23 cellular contexts compared by ENCODE assay signal in genomic region chr2:65213035-65213434, GRCh38. TPM values are rescaled to one million over a fixed set of nuclear protein-coding genes. Genes with fewer than 3 reads are reported as not detected.
DNase-seq lines count a peak whose midpoint lies in the region; ATAC-seq and TF ChIP-seq lines count a peak whose summit lies in the region.
"Had no signal": no experiment of that assay in that cellular context is flagged by ENCODE, and none has a peak within 500 bp of the region (broad histone marks: within the 10 kb centered on the region; RNA-seq: fewer than 3 reads in every experiment).

No MANE protein-coding gene starts in this region.

- H3K27ac ChIP-seq in transverse colon = peak overlapping the region in 3 of 4 donors; percentile 48 to 53 (median 49)
- no peak overlapping the region for H3K27ac ChIP-seq in osteoblast (ENCODE audit: low read depth, low read length)
- H3K27ac ChIP-seq: 22Rv1; A549; BLaER1 treated with 17β-estradiol and CSF1 and Interleukin-3, amounts not matched to agents 10 nM and 100 nM; C4-2B had no signal

- DNase-seq in NCI-H82 (lab: John Stamatoyannopoulos, UW) (peak; percentile 18), NCI-H82 treated with DMSO at 0.1 percent for 48 hours (lab: John Stamatoyannopoulos, UW; ENCODE audit: unreplicated experiment) (no peak), mucosa of descending colon (peak in 1 of 3 donors; percentile 55), transverse colon (no peak), osteoblast (ENCODE audit: insufficient read length, low spot score, missing footprints) (no peak), DMS 273 (lab: John Stamatoyannopoulos, UW; ENCODE audit: unreplicated experiment) (no peak)
- DNase-seq: AML-193; Caco-2; Calu3; CD4-positive, alpha-beta T cell; CD8-positive, alpha-beta T cell; DMS 273 treated with DMSO at 0.1 percent for 48 hours; DMS153; DMS53; DMS79; DND-41; EL; GDM1 had no signal

- intact Hi-C loops in mucosa of descending colon (cut with DNase I, micrococcal nuclease) = no loop called here
- intact Hi-C loops in transverse colon (cut with DNase I; ENCODE audit: low total_unique reads) = no loop called here

- H3K9me3 ChIP-seq in mucosa of descending colon = no peaks in the 10 kb centered on the region
- no peaks in the 10 kb centered on the region for H3K9me3 ChIP-seq in transverse colon
- H3K9me3 ChIP-seq in osteoblast (ENCODE audit: low read depth, low read length) = no peaks in the 10 kb centered on the region
- H3K9me3 ChIP-seq: A549; BLaER1 treated with 17β-estradiol and CSF1 and Interleukin-3, amounts not matched to agents 10 nM and 100 nM; Caco-2 had no signal

- no peaks in the 10 kb centered on the region for H4K20me1 ChIP-seq in osteoblast (ENCODE audit: insufficient read depth, low read length)
- H4K20me1 ChIP-seq: BLaER1 treated with 17β-estradiol and CSF1 and Interleukin-3, amounts not matched to agents 10 nM and 100 nM had no signal

- in situ Hi-C loops in transverse colon (cut with MboI; ENCODE audit: low pct_ligation_motif_present in 1 of 4, low pct_unique_long_range_greater_than_20kb in 1 of 4, low sequenced_read_pairs in 3 of 4) = no loop called here

- no peak for TF ChIP-seq EP300 in transverse colon (IDR thresholded peaks at IDR 0.05; ENCODE audit: low read depth)

- H3K4me1 ChIP-seq in mucosa of descending colon (ENCODE audit: low read depth) (no peaks in the 10 kb centered on the region), transverse colon (peaks cover 0 to 13% (median 7%) of the 10 kb centered on the region in 4 donors), osteoblast (ENCODE audit: insufficient read depth, low read length) (no peaks in the 10 kb centered on the region)
- H3K4me1 ChIP-seq: A549, Caco-2 had no signal

- 65 to 84% methylated on average over 9 of the region's 9 CpGs for WGBS in transverse colon (ENCODE audit: low coverage in 1 of 2), 2 donors

- no peak overlapping the region for H3K4me3 ChIP-seq in mucosa of descending colon
- H3K4me3 ChIP-seq in transverse colon = no peak overlapping the region
- no peak overlapping the region for H3K4me3 ChIP-seq in osteoblast (ENCODE audit: insufficient read depth, low read length)
- H3K4me3 ChIP-seq: A549; BLaER1 treated with 17β-estradiol and CSF1 and Interleukin-3, amounts not matched to agents 10 nM and 100 nM; GM12878 had no signal

- H2AFZ ChIP-seq in osteoblast (ENCODE audit: low read length) = no peak overlapping the region

- ATAC-seq in mucosa of descending colon = peak; percentile 60
- ATAC-seq: A549; CD8-positive, alpha-beta T cell; GM12878 had no signal

- TF ChIP-seq POLR2A in transverse colon (IDR thresholded peaks at IDR 0.05) = no peak

- H3K36me3 ChIP-seq in mucosa of descending colon (ENCODE audit: low read depth) (no peaks in the 10 kb centered on the region), transverse colon (no peaks in the 10 kb centered on the region), osteoblast (ENCODE audit: insufficient read depth, low read length) (no peaks in the 10 kb centered on the region)
- H3K36me3 ChIP-seq: BLaER1 treated with 17β-estradiol and CSF1 and Interleukin-3, amounts not matched to agents 10 nM and 100 nM had no signal

- H3K27me3 ChIP-seq in transverse colon (no peaks in the 10 kb centered on the region), osteoblast (ENCODE audit: insufficient read depth, low read length) (no peaks in the 10 kb centered on the region)
- H3K27me3 ChIP-seq: BLaER1 treated with 17β-estradiol and CSF1 and Interleukin-3, amounts not matched to agents 10 nM and 100 nM had no signal

- H3K79me2 ChIP-seq in osteoblast (ENCODE audit: insufficient read depth, low read length) = no peaks in the 10 kb centered on the region

- no peak for TF ChIP-seq CTCF in mucosa of descending colon (IDR thresholded peaks at IDR 0.05)
- TF ChIP-seq CTCF in transverse colon (IDR thresholded peaks at IDR 0.05) = no peak
- TF ChIP-seq CTCF in osteoblast (IDR thresholded peaks at IDR 0.05; ENCODE audit: extremely low read depth, low read depth, low read length) = no peak

- H3K4me2 ChIP-seq in osteoblast (ENCODE audit: insufficient read depth, low read length) = no peak overlapping the region
- H3K4me2 ChIP-seq: A549; BLaER1 treated with 17β-estradiol and CSF1 and Interleukin-3, amounts not matched to agents 10 nM and 100 nM had no signal

RNA-seq across cellular contexts. Expression of gene ACTR2, which starts 14.6 kb away (rescaled TPM):
- 100 to 1,000 TPM; 235 to 273 (median 268) TPM for total RNA-seq in mucosa of descending colon
- 100 to 1,000 TPM in 1 of 4 donors, 10 to 100 TPM in 3; 56.9 to 123 (median 81.8) TPM for total RNA-seq in transverse colon
- 110 and 114 TPM in 2 replicates for total RNA-seq in osteoblast
